Comparison of ENCODE assay signal across 16 cellular contexts in the genomic region with DNA sequence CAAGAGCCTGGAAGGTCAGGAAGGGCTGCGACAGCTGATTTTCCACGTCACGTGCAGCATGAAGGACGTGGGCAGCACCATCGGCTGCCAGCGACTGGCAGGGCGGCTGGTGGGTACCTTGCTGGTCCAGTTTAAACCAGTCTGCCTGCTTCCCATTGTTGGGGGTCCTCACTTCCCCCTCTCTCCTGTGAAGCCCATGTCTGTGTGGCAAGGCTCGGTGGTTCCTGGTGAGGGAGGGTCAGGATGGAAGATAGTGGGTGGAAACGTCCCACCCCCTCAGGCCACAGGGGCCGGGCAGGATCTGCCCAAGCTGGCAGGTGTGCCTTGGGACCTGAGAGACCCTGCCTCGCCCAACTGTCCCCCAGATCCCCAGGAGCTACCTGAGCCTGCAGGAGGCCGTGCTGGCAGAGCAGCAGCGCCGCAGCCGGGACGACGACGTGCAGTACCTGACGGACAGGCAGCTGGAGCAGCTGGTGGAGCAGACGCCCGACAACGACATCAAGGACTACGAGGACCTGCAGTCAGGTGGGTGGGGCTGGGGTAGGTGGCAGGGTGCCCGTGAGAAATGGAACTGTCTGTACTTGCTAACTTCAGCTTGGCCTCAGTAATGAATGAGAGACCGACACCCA.
DNase-seq lines count a peak whose midpoint lies in the region; ATAC-seq and TF ChIP-seq lines count a peak whose summit lies in the region.
"Had no signal": no experiment of that assay in that cellular context is flagged by ENCODE, and none has a peak within 500 bp of the region (broad histone marks: within the 10 kb centered on the region; RNA-seq: fewer than 3 reads in every experiment).

No MANE protein-coding gene starts in this region.

- H3K4me1 Mint-ChIP-seq in mesothelial cell of epicardium: peaks cover 4% of the 10 kb centered on the region

- H3K4me3 Mint-ChIP-seq in mesothelial cell of epicardium: no peak overlapping the region

- no peaks in the 10 kb centered on the region for H3K9me3 ChIP-seq in left ventricle myocardium inferior (replicated peaks)
- H3K9me3 ChIP-seq: body of pancreas had no signal

- no peaks in the 10 kb centered on the region for H3K27me3 ChIP-seq in left ventricle myocardium inferior (ENCODE audit: low read depth)
- H3K27me3 ChIP-seq: body of pancreas had no signal

- H3K27ac ChIP-seq in left ventricle myocardium inferior (replicated peaks): no peak overlapping the region
- H3K27ac ChIP-seq: body of pancreas, parathyroid adenoma had no signal

- ATAC-seq in Right ventricle myocardium superior (ENCODE audit: poor library complexity): no peak
- ATAC-seq: body of pancreas had no signal

- peaks cover 2% of the 10 kb centered on the region for H3K27me3 Mint-ChIP-seq in mesothelial cell of epicardium (ENCODE audit: low read depth)

- H3K4me1 ChIP-seq in left ventricle myocardium inferior: peaks cover 35% of the 10 kb centered on the region
- H3K4me1 ChIP-seq: body of pancreas, parathyroid adenoma had no signal

- intact Hi-C loops in Right ventricle myocardium superior (cut with DNase I): no loop called here
- intact Hi-C loops in left ventricle myocardium inferior (cut with micrococcal nuclease): no loop called here

- no peak overlapping the region for H3K27ac Mint-ChIP-seq in mesothelial cell of epicardium

- no peak for TF ChIP-seq CTCF in left ventricle myocardium inferior (IDR thresholded peaks at IDR 0.05; ENCODE audit: borderline replicate concordance)
- no peak for TF ChIP-seq CTCF in mesothelial cell of epicardium (IDR thresholded peaks at IDR 0.05; ENCODE audit: unreplicated experiment)

- peaks cover 4% of the 10 kb centered on the region for H3K36me3 ChIP-seq in left ventricle myocardium inferior

- no peaks in the 10 kb centered on the region for H3K36me3 Mint-ChIP-seq in mesothelial cell of epicardium

- peak; percentile 39 for DNase-seq in Right ventricle myocardium superior
- DNase-seq in left ventricle myocardium inferior: no peak
- DNase-seq in activated CD8-positive, alpha-beta memory T cell treated with anti-CD3 and anti-CD28 coated beads, Interleukin-2, amount 50 U/mL, for 48 hours: peak; percentile 32
- DNase-seq in mesothelial cell of epicardium (ENCODE audit: low spot score in 2 of 2, unreplicated experiment in 2 of 2): peak; percentile 18 to 36
- DNase-seq in ureter (ENCODE audit: low spot score): peak; percentile 46
- no peak for DNase-seq in NK-92 (lab: John Stamatoyannopoulos, UW; ENCODE audit: unreplicated experiment)
- DNase-seq in anterior cingulate cortex (lab: John Stamatoyannopoulos, UW): no peak
- DNase-seq in GOT3 (lab: John Stamatoyannopoulos, UW): no peak
- DNase-seq: activated naive CD4-positive, alpha-beta T cell; DMS53; effector memory CD4-positive, alpha-beta T cell; H7; NCI-H524 treated with DMSO at 0.1 percent for 48 hours; T-helper 9 cell had no signal

- H3K9me3 Mint-ChIP-seq in mesothelial cell of epicardium: no peaks in the 10 kb centered on the region

- H3K4me3 ChIP-seq in left ventricle myocardium inferior: no peak overlapping the region
- H3K4me3 ChIP-seq: body of pancreas had no signal

Comparison
In these comparisons a context has a peak if more than half of its experiments do, and no peak if none do; other contexts are left out.
1. DNase-seq: peak in Right ventricle myocardium superior (single experiment), activated CD8-positive, alpha-beta memory T cell treated with anti-CD3 and anti-CD28 coated beads, Interleukin-2, amount 50 U/mL, for 48 hours (single experiment), mesothelial cell of epicardium (2 of 2) and ureter (single experiment); none in left ventricle myocardium inferior (single experiment), NK-92 (single experiment), anterior cingulate cortex (0 of 58) and GOT3 (single experiment).